Comparison of ENCODE assay signal across 15 cellular contexts in the genomic region with DNA sequence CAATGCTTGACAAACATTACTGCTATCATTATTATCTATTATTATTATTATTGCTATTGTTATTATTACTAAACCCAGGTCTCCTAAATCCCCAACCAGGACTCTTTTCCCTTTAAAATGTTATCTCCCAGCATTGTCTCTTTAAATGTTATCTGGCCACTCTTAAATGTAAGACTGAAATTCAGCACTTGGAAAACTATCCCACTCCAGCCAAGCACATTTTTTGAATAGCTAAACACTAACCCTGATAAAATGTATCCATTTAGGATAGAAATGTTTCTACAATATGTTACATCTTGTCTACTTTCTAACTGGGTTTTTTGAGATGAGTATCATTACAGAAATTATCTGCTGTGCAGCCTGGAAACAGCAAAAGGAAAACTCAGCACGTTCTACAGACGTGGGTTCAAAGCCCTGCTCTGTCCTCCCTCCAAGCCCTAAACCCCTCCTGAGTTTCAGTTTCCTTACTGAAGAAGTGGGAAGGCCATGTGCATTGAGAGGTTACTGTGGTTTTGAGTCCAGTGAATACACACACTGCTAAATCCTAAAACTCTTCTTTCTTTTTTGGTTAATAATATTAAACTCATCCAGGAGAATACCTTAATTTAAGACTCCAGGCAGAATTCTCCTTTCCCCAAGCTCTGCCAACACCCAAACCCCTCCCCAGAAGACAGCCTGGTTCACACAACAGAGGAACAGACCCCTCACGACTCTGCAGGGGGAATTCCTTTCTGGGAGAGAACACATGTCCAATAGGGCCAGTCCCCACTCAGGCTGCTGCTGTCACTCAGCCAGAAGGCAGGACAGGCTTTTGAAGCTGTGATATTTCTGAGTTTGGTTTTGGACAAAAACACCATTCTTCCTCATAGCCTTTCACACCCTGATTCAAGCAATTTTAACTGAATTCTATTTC. TPM values are rescaled to one million over a fixed set of nuclear protein-coding genes. Genes with fewer than 3 reads are reported as not detected.
DNase-seq lines count a peak whose midpoint lies in the region; ATAC-seq, FAIRE-seq and TF ChIP-seq lines count a peak whose summit lies in the region.
"Had no signal": no experiment of that assay in that cellular context is flagged by ENCODE, and none has a peak within 500 bp of the region (broad histone marks: within the 10 kb centered on the region; RNA-seq: fewer than 3 reads in every experiment).

No MANE protein-coding gene starts in this region.

- in situ Hi-C loops in GM23248 (cut with MboI) (no loop called here), GM12878 (cut with MboI) (no loop called here)

- H2AFZ ChIP-seq in GM23248 (peak overlapping the region; percentile 51), GM12878 (ENCODE audit: control insufficient read depth, low read depth, low read length) (peak overlapping the region; percentile 37; the same call in 1 of the 2 replicates)

- POLR2A ChIA-PET in AG04450 (lab: Yijun Ruan, JAX) (no interaction called here), GM12878 (lab: Charles Lee) (interaction anchor here (0.6 to 1.4 kb wide), 2 partner anchors 15 to 74 kb away, joined by 3 to 5 read pairs; no protein-coding TSS in a partner anchor)

- TF ChIP-seq EP300 in GM12878 (IDR thresholded peaks at IDR 0.05; ENCODE audit: borderline replicate concordance in 1 of 2, control insufficient read depth in 1 of 2, low read depth in 2 of 2, low read length in 2 of 2) = peak in 1 of 2 experiments; percentile 17; a peak in 1 of 4 replicates

- SMC1A ChIA-PET in GM12878 (lab: Charles Lee; ENCODE audit: uncharacterized antibody, unreplicated experiment) = interaction anchor here (0.6 to 1.6 kb wide), 9 partner anchors 9 to 224 kb away, joined by 3 to 5 read pairs (median 3); no protein-coding TSS in a partner anchor

- TF ChIP-seq RAD21 in GM12878 (IDR thresholded peaks at IDR 0.05; ENCODE audit: insufficient read depth, low read depth, low read length) = no peak

- peak; percentile 84 for ATAC-seq in GM12878
- peak; percentile 27 for ATAC-seq in lung (ENCODE audit: insufficient read depth, low FRiP score)
- no peak for ATAC-seq in HG03097 (IDR thresholded peaks at IDR 0.05; ENCODE audit: low FRiP score, unreplicated experiment)

- no peak for TF ChIP-seq CTCF in AG04450 (IDR thresholded peaks at IDR 0.05; ENCODE audit: low read depth, low read length)
- TF ChIP-seq CTCF in GM12878 (IDR thresholded peaks at IDR 0.05 in 2 of 3, conservative IDR thresholded peaks at IDR 0.05 in 1 of 3; ENCODE audit: control insufficient read depth in 2 of 3, extremely low read depth in 1 of 3, insufficient read depth in 1 of 3, low read depth in 3 of 3, low read length in 3 of 3) = no peak
- no peak for TF ChIP-seq CTCF in lung (IDR thresholded peaks at IDR 0.05; ENCODE audit: control extremely low read depth, extremely low read depth)
- no peak for TF ChIP-seq CTCF in uterus (IDR thresholded peaks at IDR 0.05)

- H4K20me1 ChIP-seq in GM23248 (ENCODE audit: insufficient read depth) (no peaks in the 10 kb centered on the region), GM12878 (ENCODE audit: control insufficient read depth, insufficient read depth) (no peaks in the 10 kb centered on the region)

- FAIRE-seq in GM12878 (lab: Jason Lieb, UNC) = no peak

- no peak for TF ChIP-seq POLR2A in GM12878 (IDR thresholded peaks at IDR 0.05; ENCODE audit: low read depth, low read length)
- TF ChIP-seq POLR2A in uterus (IDR thresholded peaks at IDR 0.05) = no peak

- H3K9ac ChIP-seq in GM23248 = no peak overlapping the region; the same call in 1 of the 2 replicates
- peak overlapping the region; percentile 26 for H3K9ac ChIP-seq in GM12878 (ENCODE audit: control insufficient read depth, insufficient read depth, low read length)

- H3K9me3 ChIP-seq in AG04450 (ENCODE audit: control insufficient read depth, insufficient read depth, low read length) (no peaks in the 10 kb centered on the region), GM23248 (ENCODE audit: low read depth) (no peaks in the 10 kb centered on the region), GM12878 (replicated peaks; ENCODE audit: control insufficient read depth, insufficient read depth, low read length) (no peaks in the 10 kb centered on the region; the same call in 2 of the 3 replicates), lung (ENCODE audit: control insufficient read depth in 2 of 2, insufficient read depth in 1 of 2, low read length in 1 of 2) (no peaks in the 10 kb centered on the region), uterus (no peaks in the 10 kb centered on the region)
- H3K9me3 ChIP-seq: colonic mucosa had no signal

- H3K4me3 ChIP-seq in AG04450 (ENCODE audit: low read depth, low read length) (peak overlapping the region; percentile 29; the same call in 1 of the 2 replicates), GM23248 (peak overlapping the region; percentile 33; the same call in 1 of the 2 replicates), GM12878 (no peak overlapping the region), lung (no peak overlapping the region), uterus (no peak overlapping the region)
- H3K4me3 ChIP-seq: colonic mucosa had no signal

- no peaks in the 10 kb centered on the region for H3K27me3 ChIP-seq in AG04450 (ENCODE audit: control insufficient read depth, insufficient read depth, low read length)
- H3K27me3 ChIP-seq in GM23248 (replicated peaks; ENCODE audit: insufficient read depth) = no peaks in the 10 kb centered on the region
- H3K27me3 ChIP-seq in GM12878 (replicated peaks in 1 of 2; ENCODE audit: control insufficient read depth in 2 of 2, insufficient read depth in 2 of 2, low read length in 1 of 2) = no peaks in the 10 kb centered on the region
- H3K27me3 ChIP-seq in lung (ENCODE audit: control insufficient read depth, insufficient read depth) = no peaks in the 10 kb centered on the region
- no peaks in the 10 kb centered on the region for H3K27me3 ChIP-seq in uterus
- H3K27me3 ChIP-seq: colonic mucosa had no signal

- WGBS in GM23248 (ENCODE audit: low coverage in 1 of 2, low lambda C conversion rate in 2 of 2, missing lambda C conversion rate in 2 of 2), 2 experiments = 32 to 43% methylated on average over 3 of the region's 3 CpGs
- WGBS in GM12878 (ENCODE audit: insufficient coverage, insufficient replicate concordance, low lambda C conversion rate, missing lambda C conversion rate) = 25% methylated on average over 3 of the region's 3 CpGs
- WGBS in lung, 2 donors = 25 to 31% methylated on average over 3 of the region's 3 CpGs

- CTCF ChIA-PET in AG04450 (lab: Charles Lee) (no interaction called here), GM12878 (lab: Yijun Ruan, JAX) (interaction anchor here (0.9 to 1.6 kb wide), 6 partner anchors 8 to 49 kb away, joined by 3 to 7 read pairs (median 4); no protein-coding TSS in a partner anchor)

- BruUV-seq in GM12878 (replicated peaks; lab: Mats Ljungman, UMichigan) = no TSS peak

- peak overlapping the region; percentile 62 for H3K27ac ChIP-seq in AG04450 (ENCODE audit: low read depth, low read length)
- H3K27ac ChIP-seq in GM23248 = peak overlapping the region; percentile 13
- H3K27ac ChIP-seq in GM12878 (ENCODE audit: control insufficient read depth, insufficient read depth) = peak overlapping the region; percentile 30
- peak overlapping the region; percentile 21 to 42 for H3K27ac ChIP-seq in lung (ENCODE audit: low read depth in 1 of 2, low read length in 1 of 2)
- H3K27ac ChIP-seq in uterus = no peak overlapping the region
- H3K27ac ChIP-seq: colonic mucosa had no signal

- peaks cover 16% of the 10 kb centered on the region for H3K4me1 ChIP-seq in GM23248 (ENCODE audit: insufficient read depth)
- H3K4me1 ChIP-seq in GM12878 (ENCODE audit: control insufficient read depth, insufficient read depth, low read length) = no peaks in the 10 kb centered on the region; the same call in none of the 2 replicates
- H3K4me1 ChIP-seq in lung (ENCODE audit: control insufficient read depth in 2 of 2, insufficient read depth in 2 of 2, low read length in 2 of 2) = peaks cover 0 to 19% of the 10 kb centered on the region in 2 donors
- peaks cover 0 to 7% of the 10 kb centered on the region in 2 donors for H3K4me1 ChIP-seq in uterus
- H3K4me1 ChIP-seq: colonic mucosa had no signal

- no peaks in the 10 kb centered on the region for H3K9me2 ChIP-seq in GM23248 (ENCODE audit: insufficient read depth)

- H3K4me2 ChIP-seq in GM23248 (ENCODE audit: unreplicated experiment) (peak overlapping the region; percentile 58), GM12878 (ENCODE audit: control insufficient read depth, insufficient read depth) (peak overlapping the region; percentile 27; the same call in 1 of the 2 replicates)

- H3K36me3 ChIP-seq in GM23248 (ENCODE audit: low read depth) = no peaks in the 10 kb centered on the region
- no peaks in the 10 kb centered on the region; a peak in 1 of 4 replicates for H3K36me3 ChIP-seq in GM12878 (ENCODE audit: control insufficient read depth in 2 of 2, insufficient read depth in 2 of 2, low read length in 1 of 2)
- H3K36me3 ChIP-seq in lung (ENCODE audit: control insufficient read depth in 2 of 2, insufficient read depth in 2 of 2, low read length in 2 of 2) = no peaks in the 10 kb centered on the region
- H3K36me3 ChIP-seq in uterus = no peaks in the 10 kb centered on the region
- H3K36me3 ChIP-seq: colonic mucosa had no signal

- DNase-seq in AG04450 (ENCODE audit: low read depth, low spot score) (no peak), GM23248 (peak; percentile 41), GM12878 (ENCODE audit: low read depth, low spot score) (no peak), lung (ENCODE audit: low spot score) (no peak), uterus (no peak), T-helper 9 cell (no peak)
- DNase-seq in stimulated activated CD4-positive, alpha-beta T cell treated with anti-CD3 and anti-CD28 coated beads, Interleukin-12 subunit alpha, Interleukin-12 subunit beta, amount 100 ng/mL, for 4 hours = no peak
- DNase-seq: activated CD4-positive, CD25-positive, alpha-beta regulatory T cell; activated effector memory CD4-positive, alpha-beta T cell treated with Interleukin-2 at 50 U/mL for 16 hours; colonic mucosa; HCEC 1CT; KG1; NCI-H2227 treated with DMSO at 0.1 percent for 48 hours; SHP77 treated with DMSO at 0.1 percent for 48 hours had no signal

- RAD21 ChIA-PET in GM12878 (lab: Charles Lee; ENCODE audit: unreplicated experiment) = interaction anchor here (0.6 to 1.2 kb wide), 3 partner anchors 15 to 303 kb away, joined by 3 to 5 read pairs (median 3); no protein-coding TSS in a partner anchor

- intact Hi-C loops in GM12878 (cut with micrococcal nuclease; ENCODE audit: unreplicated experiment) = no loop called here
- intact Hi-C loops in uterus (cut with DNase I; ENCODE audit: low total_unique reads) = no loop called here

- H3K79me2 ChIP-seq in GM23248 (ENCODE audit: insufficient read depth) (no peaks in the 10 kb centered on the region), GM12878 (ENCODE audit: control insufficient read depth, insufficient read depth, low read length) (no peaks in the 10 kb centered on the region)

- H3F3A ChIP-seq in GM23248 (ENCODE audit: insufficient read depth) = peaks cover 11% of the 10 kb centered on the region; the same call in 1 of the 2 replicates

RNA-seq across cellular contexts. Expression of a gene that starts 41.9 kb away (rescaled TPM):
- polyA plus RNA-seq in AG04450 (2011; rRNA removed) (4.8 and 5.0 TPM in 2 replicates), GM23248 (2016; fragmentation: Nextera tagmentation; extraction: Ambion mirVana) (6.6 and 7.2 TPM in 2 replicates), GM12878 (2011; rRNA removed) (3.5 and 4.3 TPM in 2 replicates), GM12878 (2014; fragmentation: Illumina TruSeq; extraction: Trizol) (7.4 and 8.6 TPM in 2 replicates), GM12878 (2014; fragmentation: Nextera tagmentation; extraction: Ambion mirVana) (1 to 10 TPM; 1.8 to 2.2 TPM), GM12878 (2014; rRNA removed) (6.0 and 7.7 TPM in 2 replicates), GM12878 (2016; fragmentation: Nextera tagmentation; extraction: Ambion mirVana) (1 to 10 TPM; 3.0 to 4.3 TPM), lung (1 to 10 TPM; 7.0 to 8.7 TPM)
- polyA minus RNA-seq in AG04450 (2011; rRNA and poly(A)+ RNA removed) = 3.5 and 3.6 TPM in 2 replicates
- 1.7 and 2.0 TPM in 2 replicates for total RNA-seq in GM23248 (2014; rRNA removed; shearing (Covaris generic))
- 42.5 and 46.4 TPM in 2 replicates for total RNA-seq in GM12878 (2013; cell fraction: nucleolus; rRNA removed)
- total RNA-seq in GM12878 (2014; rRNA removed) (2.8 and 2.9 TPM in 2 replicates), GM12878 (2014; rRNA removed; fragmentation: Illumina TruSeq; extraction: Trizol) (3.4 and 3.5 TPM in 2 replicates), GM12878 (2021) (13.6 and 13.8 TPM in 2 replicates), lung (10 to 100 TPM in 1 of 2 donors, 1 to 10 TPM in 1; 8.9 to 14.7 TPM), uterus (1 to 10 TPM in 3 of 4 donors, under 1 TPM in 1; 0.51 to 7.6 (median 2.9) TPM)
- 1.8 TPM for polyA plus RNA-seq in GM12878 (2011; ENCODE audit: low read depth)
- polyA plus RNA-seq in GM12878 (2011; cell fraction: cytosol; rRNA removed) = 5.4 and 6.8 TPM in 2 replicates
- polyA plus RNA-seq in GM12878 (2011; cell fraction: nucleus; rRNA removed) = 7.7 and 9.8 TPM in 2 replicates
- 4.9 and 5.2 TPM in 2 replicates for polyA plus RNA-seq in GM12878 (2012)
- 11.4 and 11.5 TPM in 2 replicates for polyA minus RNA-seq in GM12878 (2011; rRNA and poly(A)+ RNA removed)
- polyA minus RNA-seq in GM12878 (2011; cell fraction: cytosol; rRNA and poly(A)+ RNA removed) = 5.5 and 5.6 TPM in 2 replicates
- polyA minus RNA-seq in GM12878 (2011; cell fraction: nucleus; rRNA and poly(A)+ RNA removed) = 6.0 and 17.6 TPM in 2 replicates

Comparison
In these comparisons a context has a peak if more than half of its experiments do, and no peak if none do; other contexts are left out.
1. H3K27ac ChIP-seq: peak in AG04450 (single experiment), GM23248 (single experiment), GM12878 (single experiment) and lung (2 of 2); none in uterus (0 of 2).
2. H3K4me3 ChIP-seq: peak in AG04450 (single experiment) and GM23248 (single experiment); none in GM12878 (single experiment), lung (single experiment) and uterus (0 of 2).